Comparison of ENCODE assay signal across 1 cellular context in genomic region chr11:62599909-62600308, GRCh38.
TF ChIP-seq lines count a peak whose summit lies in the region.

No MANE protein-coding gene starts in this region.

TF ChIP-seq in A549, 52 proteins besides CTCF, POLR2A, EP300 and RAD21 (continued from another document):
- TF ChIP-seq CHD4 (IDR thresholded peaks at IDR 0.05; ENCODE audit: borderline replicate concordance) (no peak), CBX2 (IDR thresholded peaks at IDR 0.05; ENCODE audit: borderline replicate concordance, low read depth) (no peak), E2F6 (IDR thresholded peaks at IDR 0.05; ENCODE audit: borderline replicate concordance, low read depth) (no peak), MAZ (IDR thresholded peaks at IDR 0.05; ENCODE audit: borderline replicate concordance, low read depth, low read length) (no peak), KDM1A (IDR thresholded peaks at IDR 0.05; ENCODE audit: low read depth) (no peak), TFCP2L1 (CRISPR knock-in tag; IDR thresholded peaks at IDR 0.05) (no peak), HEYL (CRISPR knock-in tag; IDR thresholded peaks at IDR 0.05) (no peak), HOXB13 (CRISPR knock-in tag; IDR thresholded peaks at IDR 0.05; ENCODE audit: low read depth) (no peak), NPAS2 (CRISPR knock-in tag; IDR thresholded peaks at IDR 0.05; ENCODE audit: borderline replicate concordance) (no peak), CBX8 (IDR thresholded peaks at IDR 0.05) (no peak), GATA3 (IDR thresholded peaks at IDR 0.05; ENCODE audit: borderline replicate concordance) (no peak), PBX3 (IDR thresholded peaks at IDR 0.05) (no peak)
- TF ChIP-seq, protein P1, sequence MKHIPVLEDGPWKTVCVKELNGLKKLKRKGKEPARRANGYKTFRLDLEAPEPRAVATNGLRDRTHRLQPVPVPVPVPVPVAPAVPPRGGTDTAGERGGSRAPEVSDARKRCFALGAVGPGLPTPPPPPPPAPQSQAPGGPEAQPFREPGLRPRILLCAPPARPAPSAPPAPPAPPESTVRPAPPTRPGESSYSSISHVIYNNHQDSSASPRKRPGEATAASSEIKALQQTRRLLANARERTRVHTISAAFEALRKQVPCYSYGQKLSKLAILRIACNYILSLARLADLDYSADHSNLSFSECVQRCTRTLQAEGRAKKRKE (CRISPR knock-in tag; IDR thresholded peaks at IDR 0.05; ENCODE audit: low read depth): no peak
